In genomic region chr18:46334200-46334553, GRCh38 we compare ENCODE assay signal across 9 cellular contexts.
DNase-seq lines count a peak whose midpoint lies in the region; ATAC-seq, FAIRE-seq and TF ChIP-seq lines count a peak whose summit lies in the region.
"Had no signal": no experiment of that assay in that cellular context is flagged by ENCODE, and none has a peak within 500 bp of the region (broad histone marks: within the 10 kb centered on the region; RNA-seq: fewer than 3 reads in every experiment).

No MANE protein-coding gene starts in this region.

- intact Hi-C loops in CD14-positive monocyte (cut with micrococcal nuclease), result no loop called here

- H3K9ac ChIP-seq in MM.1S (ENCODE audit: low read length), result peak overlapping the region; percentile 70

- no peaks in the 10 kb centered on the region for H3K36me3 ChIP-seq in MM.1S (replicated peaks; ENCODE audit: insufficient read depth, low read length)

- no peaks in the 10 kb centered on the region for H4K20me1 ChIP-seq in MM.1S (ENCODE audit: insufficient read depth, low read length)

- H3K4me3 Mint-ChIP-seq in CD14-positive monocyte, result peak overlapping the region; percentile 66 to 87
- H3K4me3 Mint-ChIP-seq in endothelial cell (ENCODE audit: unreplicated experiment), result peak overlapping the region; percentile 96
- peak overlapping the region; percentile 67 for H3K4me3 Mint-ChIP-seq in osteocyte (ENCODE audit: unreplicated experiment)

- no peaks in the 10 kb centered on the region for H3F3A ChIP-seq in MM.1S (ENCODE audit: insufficient read depth, low read length)

- H3K36me3 Mint-ChIP-seq in CD14-positive monocyte (peaks cover 11 to 13% of the 10 kb centered on the region in 2 donors), endothelial cell (ENCODE audit: low read depth, unreplicated experiment) (peaks cover 5% of the 10 kb centered on the region), osteocyte (ENCODE audit: unreplicated experiment) (no peaks in the 10 kb centered on the region)

- no peaks in the 10 kb centered on the region for H3K27me3 ChIP-seq in MM.1S (replicated peaks; ENCODE audit: insufficient read depth, low read length)

- H2AFZ ChIP-seq in MM.1S (ENCODE audit: low read length), result no peak overlapping the region

- H3K9me3 ChIP-seq in MM.1S (replicated peaks; ENCODE audit: insufficient read depth, low read length), result no peaks in the 10 kb centered on the region

- no peak for TF ChIP-seq CTCF in CD14-positive monocyte (IDR thresholded peaks at IDR 0.05)
- TF ChIP-seq CTCF in MM.1S (IDR thresholded peaks at IDR 0.05; ENCODE audit: low read length), result no peak
- no peak for TF ChIP-seq CTCF in endothelial cell (IDR thresholded peaks at IDR 0.05; ENCODE audit: unreplicated experiment)
- TF ChIP-seq CTCF in osteocyte (IDR thresholded peaks at IDR 0.05), result no peak
- no peak for TF ChIP-seq CTCF in GM20000 (IDR thresholded peaks at IDR 0.05; ENCODE audit: extremely low read depth, missing control alignments)

- H3K27ac Mint-ChIP-seq in CD14-positive monocyte (no peak overlapping the region), endothelial cell (ENCODE audit: unreplicated experiment) (no peak overlapping the region), osteocyte (ENCODE audit: unreplicated experiment) (no peak overlapping the region)

- peak overlapping the region; percentile 55 for H3K4me3 ChIP-seq in MM.1S (ENCODE audit: low read length)
- H3K4me3 ChIP-seq: K562 had no signal

- peaks cover 10% of the 10 kb centered on the region for H3K79me2 ChIP-seq in MM.1S (ENCODE audit: low read length)

- peaks cover 50% of the 10 kb centered on the region for H3K4me1 Mint-ChIP-seq in CD14-positive monocyte
- H3K4me1 Mint-ChIP-seq in endothelial cell (ENCODE audit: unreplicated experiment), result peaks cover 36% of the 10 kb centered on the region
- H3K4me1 Mint-ChIP-seq in osteocyte (ENCODE audit: unreplicated experiment), result peaks cover 20% of the 10 kb centered on the region

- H3K9me3 Mint-ChIP-seq in CD14-positive monocyte (peaks cover 0 to 7% (median 4%) of the 10 kb centered on the region in 7 donors), endothelial cell (ENCODE audit: unreplicated experiment) (no peaks in the 10 kb centered on the region), osteocyte (ENCODE audit: unreplicated experiment) (no peaks in the 10 kb centered on the region)

- no peaks in the 10 kb centered on the region for H3K4me1 ChIP-seq in MM.1S (ENCODE audit: low read length)

- ATAC-seq in GM21529 (IDR thresholded peaks at IDR 0.05; ENCODE audit: unreplicated experiment), result no peak
- ATAC-seq: K562 had no signal

- DNase-seq in CD14-positive monocyte (ENCODE audit: low spot score) (no peak), MM.1S (no peak), endothelial cell (ENCODE audit: low spot score) (peak; percentile 14), osteocyte (ENCODE audit: extremely low spot score, unreplicated experiment) (no peak), GM20000 (ENCODE audit: low spot score) (no peak), NCI-H2081 treated with DMSO at 0.1 percent for 48 hours (lab: John Stamatoyannopoulos, UW) (no peak), HTR-8/SVneo (ENCODE audit: insufficient read length, low spot score) (no peak)

- no peak overlapping the region for H3K27ac ChIP-seq in MM.1S (ENCODE audit: low read length)

- H3K27me3 Mint-ChIP-seq in CD14-positive monocyte (ENCODE audit: low read depth in 3 of 3) (peaks cover 70 to 76% (median 71%) of the 10 kb centered on the region in 3 donors), endothelial cell (ENCODE audit: unreplicated experiment) (peaks cover 11% of the 10 kb centered on the region), osteocyte (ENCODE audit: unreplicated experiment) (peaks cover 78% of the 10 kb centered on the region)

- no peaks in the 10 kb centered on the region for H3K9me2 ChIP-seq in MM.1S (replicated peaks; ENCODE audit: insufficient read depth, low read length)

- peak overlapping the region; percentile 53; the same call in 1 of the 2 replicates for H3K4me2 ChIP-seq in MM.1S (ENCODE audit: low read depth, low read length)

- no peak for FAIRE-seq in HTR-8/SVneo (lab: Jason Lieb, UNC)
- FAIRE-seq: K562 had no signal
